Comparison of ENCODE assay signal across 8 cellular contexts in genomic region chr2:6772366-6772710, GRCh38.
DNase-seq lines count a peak whose midpoint lies in the region; ATAC-seq and TF ChIP-seq lines count a peak whose summit lies in the region.

No MANE protein-coding gene starts in this region.

- H3K4me1 ChIP-seq in left ventricle myocardium inferior = peaks cover 13% of the 10 kb centered on the region
- peaks cover 38% of the 10 kb centered on the region for H3K4me1 ChIP-seq in OCI-LY7 (ENCODE audit: insufficient read depth, low read length, poor library complexity, severe bottlenecking)
- peaks cover 6% of the 10 kb centered on the region for H3K4me1 ChIP-seq in foreskin keratinocyte

- H3K4me3 ChIP-seq in left ventricle myocardium inferior = peak overlapping the region; percentile 35
- H3K4me3 ChIP-seq in OCI-LY7 (ENCODE audit: low read depth, low read length, poor library complexity, severe bottlenecking) = peak overlapping the region; percentile 34

- CTCF ChIA-PET in OCI-LY7 (lab: Charles Lee; ENCODE audit: unreplicated experiment) = no interaction called here

- ATAC-seq in foreskin keratinocyte (peak; percentile 36), GM19023 (IDR thresholded peaks at IDR 0.05; ENCODE audit: unreplicated experiment) (no peak), GM19395 (IDR thresholded peaks at IDR 0.05; ENCODE audit: unreplicated experiment) (no peak)

- peak overlapping the region; percentile 73 for H3K4me2 ChIP-seq in OCI-LY7 (ENCODE audit: low read length)

- no peaks in the 10 kb centered on the region for H3K9me3 ChIP-seq in left ventricle myocardium inferior (replicated peaks)
- H3K9me3 ChIP-seq in OCI-LY7 (ENCODE audit: low read length) = no peaks in the 10 kb centered on the region; the same call in 1 of the 2 replicates

- no peaks in the 10 kb centered on the region for H4K20me1 ChIP-seq in OCI-LY7 (ENCODE audit: insufficient read depth, low read length)

- TF ChIP-seq CTCF in left ventricle myocardium inferior (IDR thresholded peaks at IDR 0.05; ENCODE audit: borderline replicate concordance) (no peak), OCI-LY7 (conservative IDR thresholded peaks at IDR 0.05; ENCODE audit: low read length) (no peak), foreskin keratinocyte (conservative IDR thresholded peaks at IDR 0.05) (no peak)

- POLR2A ChIA-PET in OCI-LY7 (lab: Charles Lee) = interaction anchor here (0.7 kb wide), 2 partner anchors 40 to 833 kb away, joined by 3 to 5 read pairs; no protein-coding TSS in a partner anchor

- no TSS peak for BruUV-seq in OCI-LY7 (replicated peaks; lab: Mats Ljungman, UMichigan)

- peaks cover 34% of the 10 kb centered on the region for H3K27me3 ChIP-seq in left ventricle myocardium inferior (ENCODE audit: low read depth)
- peaks cover 5% of the 10 kb centered on the region for H3K27me3 ChIP-seq in foreskin keratinocyte

- peak overlapping the region; percentile 70 for H2AFZ ChIP-seq in OCI-LY7 (ENCODE audit: low read length)

- intact Hi-C loops in left ventricle myocardium inferior (cut with micrococcal nuclease) (loop anchor here (5.0 kb wide), 1 partner anchor 420 kb away; no protein-coding TSS in a partner anchor), cardiac septum (cut with DNase I) (loop anchor here (2.0 kb wide), 1 partner anchor 420 kb away; no protein-coding TSS in a partner anchor), OCI-LY7 (cut with micrococcal nuclease; ENCODE audit: unreplicated experiment) (loop anchor here (2.0 to 5.0 kb wide), 2 partner anchors 56 to 245 kb away; no protein-coding TSS in a partner anchor)

- no peaks in the 10 kb centered on the region for H3K79me2 ChIP-seq in OCI-LY7 (ENCODE audit: insufficient read depth, low read depth, low read length)

- no peaks in the 10 kb centered on the region for H3K9me2 ChIP-seq in OCI-LY7 (ENCODE audit: insufficient read depth, low read length)

- no peak overlapping the region for H3K27ac ChIP-seq in left ventricle myocardium inferior (replicated peaks)
- H3K27ac ChIP-seq in OCI-LY7 (ENCODE audit: low read depth, low read length, poor library complexity, severe bottlenecking) = no peak overlapping the region
- H3K27ac ChIP-seq in foreskin keratinocyte = no peak overlapping the region

- no peak for DNase-seq in left ventricle myocardium inferior
- DNase-seq in cardiac septum (ENCODE audit: low spot score) = no peak
- peak; percentile 46 for DNase-seq in OCI-LY7 (ENCODE audit: low spot score)
- DNase-seq in foreskin keratinocyte = peak in 1 of 2 donors; percentile 35
- DNase-seq in activated naive CD4-positive, alpha-beta T cell treated with anti-CD3 and anti-CD28 coated beads, Interleukin-2, amount 50 U/mL, for 16 hours = no peak
- DNase-seq in central memory CD4-positive, alpha-beta T cell = no peak

- no peaks in the 10 kb centered on the region for H3K36me3 ChIP-seq in left ventricle myocardium inferior
- no peaks in the 10 kb centered on the region for H3K36me3 ChIP-seq in OCI-LY7 (ENCODE audit: insufficient read depth, low read length)
